In the genomic region with DNA sequence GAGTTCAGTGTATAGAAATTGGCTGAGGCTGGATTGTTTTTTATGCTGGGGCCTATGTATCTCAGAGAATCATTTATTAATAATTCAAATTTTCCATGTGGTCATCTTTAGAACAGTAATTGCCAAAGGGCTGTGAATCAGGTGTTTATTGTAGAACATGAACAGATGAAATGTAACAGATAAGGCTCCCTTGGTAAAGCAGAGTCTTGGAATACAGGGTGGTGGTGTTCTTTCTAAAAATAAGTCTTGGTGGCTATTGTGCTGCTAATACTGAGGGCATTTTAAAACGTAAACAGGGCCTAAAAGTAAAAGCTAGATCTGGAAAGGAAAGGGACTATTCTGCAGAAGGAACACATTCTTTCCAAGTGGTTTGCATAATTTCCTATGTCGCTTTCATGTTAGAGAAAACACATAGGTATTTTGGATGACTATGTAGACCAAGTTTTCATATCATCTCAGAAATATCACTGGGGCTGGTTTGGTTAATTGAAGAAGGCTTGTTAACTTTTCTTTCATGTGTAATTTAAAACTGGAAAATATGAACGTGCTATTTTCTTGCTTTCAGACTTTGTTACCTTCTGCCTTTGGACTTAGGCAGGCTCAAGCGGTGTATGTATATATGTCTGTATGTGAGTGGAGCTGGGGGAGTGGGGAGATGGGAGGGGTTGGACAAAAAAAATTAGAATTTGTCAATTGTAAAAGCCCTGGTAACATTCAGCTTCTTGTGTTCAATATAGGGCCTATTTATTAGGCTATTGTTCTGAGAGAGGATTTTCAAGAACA, we compare ENCODE assay signal across 24 cellular contexts.
DNase-seq lines count a peak whose midpoint lies in the region; ATAC-seq and TF ChIP-seq lines count a peak whose summit lies in the region.
"Had no signal": no experiment of that assay in that cellular context is flagged by ENCODE, and none has a peak within 500 bp of the region (broad histone marks: within the 10 kb centered on the region; RNA-seq: fewer than 3 reads in every experiment).

No MANE protein-coding gene starts in this region.

- H3K27me3 ChIP-seq in GM23338 (ENCODE audit: insufficient read depth) (no peaks in the 10 kb centered on the region), trophoblast cell (ENCODE audit: insufficient read depth, low read length) (no peaks in the 10 kb centered on the region), thyroid gland (no peaks in the 10 kb centered on the region)
- H3K27me3 ChIP-seq: dorsolateral prefrontal cortex, SJSA1 had no signal

- no peak overlapping the region for H3K14ac ChIP-seq in trophoblast cell (ENCODE audit: low read length)

- H2BK120ac ChIP-seq in trophoblast cell (ENCODE audit: insufficient read depth, low read length, poor library complexity): no peak overlapping the region

- no peak overlapping the region for H3K27ac ChIP-seq in GM23338 (ENCODE audit: low read depth)
- H3K27ac ChIP-seq in trophoblast cell (ENCODE audit: low read depth, low read length): no peak overlapping the region
- no peak overlapping the region for H3K27ac ChIP-seq in thyroid gland
- H3K27ac ChIP-seq: dorsolateral prefrontal cortex, SJSA1, thoracic aorta had no signal

- no peak for TF ChIP-seq POLR2A in thyroid gland (IDR thresholded peaks at IDR 0.05)

- H3K9me3 ChIP-seq in trophoblast cell (ENCODE audit: insufficient read depth, low read depth, low read length) (no peaks in the 10 kb centered on the region), thyroid gland (no peaks in the 10 kb centered on the region)
- H3K9me3 ChIP-seq: SJSA1, thoracic aorta had no signal

- no peak overlapping the region for H3K4me3 ChIP-seq in GM23338
- no peak overlapping the region for H3K4me3 ChIP-seq in trophoblast cell (ENCODE audit: low read depth, low read length)
- H3K4me3 ChIP-seq in thyroid gland (replicated peaks in 1 of 3): no peak overlapping the region
- H3K4me3 ChIP-seq: dorsolateral prefrontal cortex, SJSA1, thoracic aorta had no signal

- H3K18ac ChIP-seq in trophoblast cell (ENCODE audit: low read length): no peak overlapping the region

- H3K36me3 ChIP-seq in GM23338 (ENCODE audit: insufficient read depth): no peaks in the 10 kb centered on the region
- H3K36me3 ChIP-seq in trophoblast cell (ENCODE audit: control insufficient read depth in 1 of 2, insufficient read depth in 2 of 2, low read length in 2 of 2): no peaks in the 10 kb centered on the region
- no peaks in the 10 kb centered on the region for H3K36me3 ChIP-seq in thyroid gland
- H3K36me3 ChIP-seq: SJSA1, thoracic aorta had no signal

- no peaks in the 10 kb centered on the region for H3K9me2 ChIP-seq in GM23338 (ENCODE audit: insufficient read depth)

- no peaks in the 10 kb centered on the region for H4K20me1 ChIP-seq in GM23338 (replicated peaks; ENCODE audit: insufficient read depth)

- WGBS in trophoblast cell (ENCODE audit: extremely low coverage, insufficient coverage, insufficient read length): no CpG with 5 or more reads among the region's 4 CpGs
- WGBS in thyroid gland, 2 donors: 86 to 92% methylated on average over 4 of the region's 4 CpGs

- H3K27me3 Mint-ChIP-seq in activated naive CD4-positive, alpha-beta T cell treated with anti-CD3 and anti-CD28 coated beads, Interleukin-2, amount 10 ng/mL, durations not matched to agents 7 days and 5 days: peaks cover 5% of the 10 kb centered on the region
- peaks cover 2% of the 10 kb centered on the region for H3K27me3 Mint-ChIP-seq in GM23338 (ENCODE audit: insufficient read depth, low read depth, poor library complexity)
- no peaks in the 10 kb centered on the region for H3K27me3 Mint-ChIP-seq in activated naive CD8-positive, alpha-beta T cell treated with anti-CD3 and anti-CD28 coated beads for 36 hours
- H3K27me3 Mint-ChIP-seq: CD4-positive, alpha-beta T cell; naive B cell; stimulated activated naive B cell treated with anti-CD40 and anti-IgM and Interleukin-4, amounts not matched to agents 10 μg/mL and 1 μg/mL and 100 μg/mL, for 72 hours; T-cell had no signal

- no peak for DNase-seq in activated naive CD4-positive, alpha-beta T cell treated with anti-CD3 and anti-CD28 coated beads, Interleukin-2, amount 50 U/mL, for 72 hours (ENCODE audit: low spot score in 2 of 2)
- DNase-seq in activated naive CD4-positive, alpha-beta T cell treated with anti-CD3 and anti-CD28 coated beads, Interleukin-2, amount 10 ng/mL, durations not matched to agents 7 days and 5 days: no peak
- no peak for DNase-seq in GM23338 (ENCODE audit: low spot score)
- no peak for DNase-seq in activated naive CD8-positive, alpha-beta T cell treated with anti-CD3 and anti-CD28 coated beads for 36 hours
- DNase-seq in trophoblast cell: peak in 1 of 2 donors; percentile 33
- DNase-seq in thyroid gland: no peak
- DNase-seq in NCI-H524 (lab: John Stamatoyannopoulos, UW): no peak
- DNase-seq: activated CD4-positive, CD25-positive, alpha-beta regulatory T cell treated with anti-CD3 and anti-CD28 coated beads, Interleukin-2, amount 50 U/mL, for 72 hours; activated CD8-positive, alpha-beta memory T cell treated with anti-CD3 and anti-CD28 coated beads, Interleukin-2, amount 10 ng/mL, durations not matched to agents 7 days and 5 days; activated gamma-delta T cell; aorta; CD4-positive, alpha-beta T cell; dorsolateral prefrontal cortex; mesendoderm; naive B cell; NCI-H1694; NCI-H510A treated with DMSO at 0.1 percent for 48 hours; stimulated activated CD4-positive, alpha-beta T cell treated with anti-CD3 and anti-CD28 coated beads, Interleukin-4, amount 100 ng/mL, for 1 hour; stimulated activated naive B cell treated with anti-CD40 and anti-IgM and Interleukin-4, amounts not matched to agents 10 μg/mL and 1 μg/mL and 100 μg/mL, for 72 hours; T-cell had no signal

- no peak overlapping the region for H3K23ac ChIP-seq in trophoblast cell (ENCODE audit: low read length)

- no peaks in the 10 kb centered on the region for H3F3A ChIP-seq in GM23338 (replicated peaks; ENCODE audit: low read depth)

- H2BK5ac ChIP-seq in trophoblast cell (ENCODE audit: low read depth, low read length, poor library complexity): no peak overlapping the region

- H3K79me2 ChIP-seq in GM23338 (replicated peaks; ENCODE audit: insufficient read depth) (no peaks in the 10 kb centered on the region), trophoblast cell (ENCODE audit: control insufficient read depth, insufficient read depth, low read length, poor library complexity) (no peaks in the 10 kb centered on the region)

- H3K36me3 Mint-ChIP-seq in activated naive CD4-positive, alpha-beta T cell treated with anti-CD3 and anti-CD28 coated beads, Interleukin-2, amount 50 U/mL, for 72 hours: no peaks in the 10 kb centered on the region
- no peaks in the 10 kb centered on the region for H3K36me3 Mint-ChIP-seq in activated naive CD4-positive, alpha-beta T cell treated with anti-CD3 and anti-CD28 coated beads, Interleukin-2, amount 10 ng/mL, durations not matched to agents 7 days and 5 days
- H3K36me3 Mint-ChIP-seq in GM23338 (ENCODE audit: low read depth): no peaks in the 10 kb centered on the region
- no peaks in the 10 kb centered on the region for H3K36me3 Mint-ChIP-seq in activated naive CD8-positive, alpha-beta T cell treated with anti-CD3 and anti-CD28 coated beads for 36 hours
- H3K36me3 Mint-ChIP-seq: activated CD8-positive, alpha-beta memory T cell treated with anti-CD3 and anti-CD28 coated beads, Interleukin-2, amount 10 ng/mL, durations not matched to agents 7 days and 5 days; naive B cell; stimulated activated naive B cell treated with anti-CD40 and anti-IgM and Interleukin-4, amounts not matched to agents 10 μg/mL and 1 μg/mL and 100 μg/mL, for 72 hours; T-cell had no signal

- H4K91ac ChIP-seq in trophoblast cell (ENCODE audit: low read depth, low read length): peak overlapping the region; percentile 64

- peak; percentile 45 to 68 for ATAC-seq in activated naive CD4-positive, alpha-beta T cell treated with anti-CD3 and anti-CD28 coated beads, Interleukin-2, amount 50 U/mL, for 72 hours
- ATAC-seq in GM23338 (no peak), HG03039 (IDR thresholded peaks at IDR 0.05; ENCODE audit: unreplicated experiment) (no peak)
- ATAC-seq: activated CD8-positive, alpha-beta memory T cell treated with anti-CD3 and anti-CD28 coated beads, Interleukin-2, amount 10 ng/mL, durations not matched to agents 7 days and 5 days; T-cell had no signal

- H2BK12ac ChIP-seq in trophoblast cell (ENCODE audit: low read length): no peak overlapping the region

- no peak overlapping the region for H2AK5ac ChIP-seq in trophoblast cell (ENCODE audit: low read length)

- H3K79me1 ChIP-seq in trophoblast cell (ENCODE audit: low read length): peaks cover 10% of the 10 kb centered on the region

- no peak overlapping the region for H4K8ac ChIP-seq in trophoblast cell (ENCODE audit: low read depth, low read length)

- intact Hi-C loops in thyroid gland (cut with DNase I): no loop called here

- TF ChIP-seq CTCF in GM23338 (conservative IDR thresholded peaks at IDR 0.05; ENCODE audit: low read depth in 2 of 2) (no peak), thyroid gland (IDR thresholded peaks at IDR 0.05) (no peak)

- no peak overlapping the region for H4K12ac ChIP-seq in trophoblast cell (ENCODE audit: low read depth, low read length)

- H3K4me2 ChIP-seq in GM23338 (no peak overlapping the region), trophoblast cell (ENCODE audit: low read length) (no peak overlapping the region)

- H3K4me1 Mint-ChIP-seq in activated naive CD4-positive, alpha-beta T cell treated with anti-CD3 and anti-CD28 coated beads, Interleukin-2, amount 10 ng/mL, durations not matched to agents 7 days and 5 days: no peaks in the 10 kb centered on the region
- H3K4me1 Mint-ChIP-seq in GM23338: peaks cover 8% of the 10 kb centered on the region; the same call in 1 of the 3 replicates
- peaks cover 42% of the 10 kb centered on the region for H3K4me1 Mint-ChIP-seq in activated naive CD8-positive, alpha-beta T cell treated with anti-CD3 and anti-CD28 coated beads for 36 hours
- H3K4me1 Mint-ChIP-seq: activated CD8-positive, alpha-beta memory T cell treated with anti-CD3 and anti-CD28 coated beads, Interleukin-2, amount 10 ng/mL, durations not matched to agents 7 days and 5 days; central memory CD8-positive, alpha-beta T cell had no signal

- H3K9me3 Mint-ChIP-seq in activated naive CD4-positive, alpha-beta T cell treated with anti-CD3 and anti-CD28 coated beads, Interleukin-2, amount 50 U/mL, for 72 hours: no peaks in the 10 kb centered on the region
- no peaks in the 10 kb centered on the region for H3K9me3 Mint-ChIP-seq in activated naive CD4-positive, alpha-beta T cell treated with anti-CD3 and anti-CD28 coated beads, Interleukin-2, amount 10 ng/mL, durations not matched to agents 7 days and 5 days
- no peaks in the 10 kb centered on the region for H3K9me3 Mint-ChIP-seq in GM23338
- H3K9me3 Mint-ChIP-seq in activated naive CD8-positive, alpha-beta T cell treated with anti-CD3 and anti-CD28 coated beads for 36 hours: no peaks in the 10 kb centered on the region
- H3K9me3 Mint-ChIP-seq: CD4-positive, alpha-beta T cell; central memory CD8-positive, alpha-beta T cell; naive B cell; stimulated activated naive B cell treated with anti-CD40 and anti-IgM and Interleukin-4, amounts not matched to agents 10 μg/mL and 1 μg/mL and 100 μg/mL, for 72 hours; T-cell had no signal

- H3K4me1 ChIP-seq in GM23338 (ENCODE audit: insufficient read depth): peaks cover 11% of the 10 kb centered on the region
- H3K4me1 ChIP-seq in trophoblast cell (ENCODE audit: control insufficient read depth in 1 of 2, insufficient read depth in 2 of 2, low read length in 2 of 2): peaks cover 5 to 14% of the 10 kb centered on the region in 2 experiments
- peaks cover 20 to 32% of the 10 kb centered on the region in 2 donors for H3K4me1 ChIP-seq in thyroid gland

- peak overlapping the region; percentile 19 to 86 for H3K27ac Mint-ChIP-seq in activated naive CD4-positive, alpha-beta T cell treated with anti-CD3 and anti-CD28 coated beads, Interleukin-2, amount 50 U/mL, for 72 hours
- no peak overlapping the region for H3K27ac Mint-ChIP-seq in activated naive CD4-positive, alpha-beta T cell treated with anti-CD3 and anti-CD28 coated beads, Interleukin-2, amount 10 ng/mL, durations not matched to agents 7 days and 5 days
- H3K27ac Mint-ChIP-seq in GM23338: no peak overlapping the region
- peak overlapping the region; percentile 84 for H3K27ac Mint-ChIP-seq in activated naive CD8-positive, alpha-beta T cell treated with anti-CD3 and anti-CD28 coated beads for 36 hours
- H3K27ac Mint-ChIP-seq: activated CD8-positive, alpha-beta memory T cell treated with anti-CD3 and anti-CD28 coated beads, Interleukin-2, amount 10 ng/mL, durations not matched to agents 7 days and 5 days; CD4-positive, alpha-beta T cell; stimulated activated naive B cell treated with anti-CD40 and anti-IgM and Interleukin-4, amounts not matched to agents 10 μg/mL and 1 μg/mL and 100 μg/mL, for 72 hours; T-cell had no signal

- no peak overlapping the region for H3K4ac ChIP-seq in trophoblast cell (ENCODE audit: low read depth, low read length)

- CTCF ChIA-PET in activated naive CD4-positive, alpha-beta T cell treated with anti-CD3 and anti-CD28 coated beads, Interleukin-2, amount 10 ng/mL, durations not matched to agents 7 days and 5 days (lab: Charles Lee): no interaction called here

- H3K4me3 Mint-ChIP-seq in activated naive CD4-positive, alpha-beta T cell treated with anti-CD3 and anti-CD28 coated beads, Interleukin-2, amount 10 ng/mL, durations not matched to agents 7 days and 5 days: no peak overlapping the region
- H3K4me3 Mint-ChIP-seq in GM23338: no peak overlapping the region
- no peak overlapping the region for H3K4me3 Mint-ChIP-seq in activated naive CD8-positive, alpha-beta T cell treated with anti-CD3 and anti-CD28 coated beads for 36 hours
- H3K4me3 Mint-ChIP-seq: activated CD8-positive, alpha-beta memory T cell treated with anti-CD3 and anti-CD28 coated beads, Interleukin-2, amount 10 ng/mL, durations not matched to agents 7 days and 5 days; CD4-positive, alpha-beta T cell; central memory CD8-positive, alpha-beta T cell; naive B cell; stimulated activated naive B cell treated with anti-CD40 and anti-IgM and Interleukin-4, amounts not matched to agents 10 μg/mL and 1 μg/mL and 100 μg/mL, for 72 hours; T-cell had no signal

- no peak overlapping the region for H3K9ac ChIP-seq in trophoblast cell (ENCODE audit: low read length)

- H2AFZ ChIP-seq in GM23338: peak overlapping the region; percentile 34; the same call in 1 of the 2 replicates
- no peak overlapping the region for H2AFZ ChIP-seq in trophoblast cell (ENCODE audit: insufficient read depth, low read length, poor library complexity)

Comparison
In these comparisons a context has a peak if more than half of its experiments do, and no peak if none do; other contexts are left out.
1. H3K27ac Mint-ChIP-seq: peak in activated naive CD4-positive, alpha-beta T cell treated with anti-CD3 and anti-CD28 coated beads, Interleukin-2, amount 50 U/mL, for 72 hours (2 of 2) and activated naive CD8-positive, alpha-beta T cell treated with anti-CD3 and anti-CD28 coated beads for 36 hours (single experiment); none in activated naive CD4-positive, alpha-beta T cell treated with anti-CD3 and anti-CD28 coated beads, Interleukin-2, amount 10 ng/mL, durations not matched to agents 7 days and 5 days (single experiment) and GM23338 (single experiment).
2. ATAC-seq: peak in activated naive CD4-positive, alpha-beta T cell treated with anti-CD3 and anti-CD28 coated beads, Interleukin-2, amount 50 U/mL, for 72 hours (2 of 2); none in GM23338 (single experiment) and HG03039 (single experiment).